ENCODE assay signal across 4 cellular contexts in the genomic region with DNA sequence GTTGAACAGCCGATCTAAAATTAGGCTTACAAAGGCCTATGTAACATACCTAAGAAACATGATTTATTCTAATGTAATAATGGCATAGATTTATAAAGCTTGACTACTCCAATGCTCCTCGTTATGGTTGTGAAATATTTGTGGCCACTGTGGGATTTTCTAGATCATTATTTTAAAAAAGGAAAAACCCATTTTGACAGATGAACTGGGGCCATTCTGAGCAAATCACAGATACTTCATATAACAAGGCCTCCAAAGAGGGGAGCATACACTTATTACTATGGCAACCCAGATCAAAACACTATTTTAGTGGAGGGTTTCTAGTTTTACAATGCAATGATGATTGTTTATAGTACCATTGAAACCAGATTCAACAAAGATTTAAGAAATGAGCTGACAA.
"Had no signal": no experiment of that assay in that cellular context is flagged by ENCODE, and none has a peak within 500 bp of the region (broad histone marks: within the 10 kb centered on the region; RNA-seq: fewer than 3 reads in every experiment).

No MANE protein-coding gene starts in this region.

- DNase-seq: GM23248, GOT3, H7, HFFc6 had no signal
